ENCODE assay signal across 8 cellular contexts in the genomic region with DNA sequence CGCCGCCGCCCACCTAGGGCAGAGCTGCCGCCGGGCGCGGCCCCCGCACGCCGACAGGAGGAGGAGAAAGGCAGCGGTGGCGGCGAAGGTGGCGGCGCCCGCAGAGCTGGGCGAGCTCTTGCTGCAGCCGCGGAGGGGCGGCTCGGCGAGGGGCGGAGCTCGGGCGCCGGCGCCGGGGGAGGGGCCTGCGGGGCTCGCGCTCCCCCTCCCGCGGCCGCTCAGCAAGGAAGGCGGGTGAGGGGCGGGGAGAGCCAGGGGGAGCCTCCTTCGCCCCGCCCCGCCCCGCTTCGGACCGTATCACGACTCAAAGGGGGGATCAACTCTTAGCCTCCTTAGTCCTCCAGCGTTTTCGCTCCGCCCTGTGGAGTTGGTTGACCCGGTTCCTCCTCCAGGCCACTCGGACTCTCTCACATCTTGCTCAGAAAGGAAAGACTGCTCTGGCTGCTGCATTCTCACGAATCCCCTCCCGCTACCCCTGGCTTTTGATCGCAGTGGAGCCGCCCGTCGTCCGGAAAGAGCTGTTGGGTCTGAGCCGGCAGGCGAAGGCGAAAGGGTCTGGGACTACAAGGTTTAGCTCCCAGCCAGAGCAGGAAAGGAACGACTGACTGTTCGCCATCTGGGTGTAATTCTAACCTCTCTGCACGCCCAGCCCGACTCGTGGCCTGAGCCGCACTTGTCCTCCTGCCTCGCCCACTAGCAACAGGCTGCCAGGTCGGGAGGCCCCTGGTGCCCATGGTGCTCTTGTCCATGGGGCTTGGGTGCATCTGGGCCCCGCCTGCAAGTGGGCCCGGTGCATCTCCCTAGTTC. TPM values are rescaled to one million over a fixed set of nuclear protein-coding genes. Genes with fewer than 3 reads are reported as not detected.
DNase-seq lines count a peak whose midpoint lies in the region; ATAC-seq and TF ChIP-seq lines count a peak whose summit lies in the region.

A gene (minus strand): TSS at position 120 of the 807 bp plus-strand sequence. CDS start 232 bp downstream, outside the sequence.

- no peaks in the 10 kb centered on the region for H3K36me3 ChIP-seq in gastroesophageal sphincter
- H3K36me3 ChIP-seq in neuronal stem cell (replicated peaks in 1 of 2; ENCODE audit: control insufficient read depth in 2 of 2, insufficient read depth in 2 of 2, low read length in 2 of 2), result no peaks in the 10 kb centered on the region
- H3K36me3 ChIP-seq in subcutaneous abdominal adipose tissue (ENCODE audit: control insufficient read depth in 5 of 5, insufficient read depth in 5 of 5, low read length in 5 of 5), result no peaks in the 10 kb centered on the region

- H4K8ac ChIP-seq in neuronal stem cell (ENCODE audit: low read depth, low read length), result peak within 1 kb of the TSS; percentile 78

- H3K27me3 Mint-ChIP-seq in HFFc6 (ENCODE audit: insufficient read depth), result peaks cover 6% of the 10 kb centered on the region; the same call in 1 of the 2 replicates

- TF ChIP-seq CTCF in HFFc6 (IDR thresholded peaks at IDR 0.05) (no peak), gastroesophageal sphincter (IDR thresholded peaks at IDR 0.05) (peak in 2 of 4 experiments; percentile 6 to 22)

- TF ChIP-seq EP300 in gastroesophageal sphincter (IDR thresholded peaks at IDR 0.05), result no peak

- H3K4me3 ChIP-seq in gastroesophageal sphincter (peak within 1 kb of the TSS; percentile 61 to 93), neuronal stem cell (ENCODE audit: low read length in 2 of 2) (peak within 1 kb of the TSS; percentile 75 to 99), subcutaneous abdominal adipose tissue (ENCODE audit: low read depth in 1 of 5, low read length in 5 of 5) (peak within 1 kb of the TSS; percentile 89 to 98 (median 93))

- H3K79me1 ChIP-seq in neuronal stem cell (ENCODE audit: low read depth, low read length), result peaks cover 2% of the 10 kb centered on the region

- peak within 1 kb of the TSS; percentile 79 for H3K4me2 ChIP-seq in neuronal stem cell (ENCODE audit: insufficient read depth, low read length, poor library complexity, severe bottlenecking)

- peak within 1 kb of the TSS; percentile 77 for H2BK5ac ChIP-seq in neuronal stem cell (ENCODE audit: low read length)

- H3K18ac ChIP-seq in neuronal stem cell (ENCODE audit: low read length), result peak within 1 kb of the TSS; percentile 95

- DNase-seq in GM04504 (ENCODE audit: low read depth) (peak; percentile 65), HFFc6 (peak; percentile 56), NAMALWA (ENCODE audit: low spot score) (peak; percentile 93), SK-MEL-5 (ENCODE audit: low read depth, low spot score) (peak; percentile 81), neuronal stem cell (ENCODE audit: low spot score) (peak; percentile 91)
- peak; percentile 93 for DNase-seq in activated naive CD4-positive, alpha-beta T cell treated with Interleukin-2 at 50 U/mL for 16 hours

- peak in 1 of 2 donors; percentile 15 for TF ChIP-seq POLR2A in gastroesophageal sphincter (IDR thresholded peaks at IDR 0.05)

- H3K9me3 ChIP-seq in gastroesophageal sphincter (no peaks in the 10 kb centered on the region), neuronal stem cell (replicated peaks in 1 of 2; ENCODE audit: control insufficient read depth in 2 of 2, insufficient read depth in 1 of 2, low read depth in 1 of 2, low read length in 2 of 2) (no peaks in the 10 kb centered on the region), subcutaneous abdominal adipose tissue (ENCODE audit: control insufficient read depth in 5 of 5, low read length in 5 of 5) (no peaks in the 10 kb centered on the region)

- H3K27me3 ChIP-seq in gastroesophageal sphincter, result no peaks in the 10 kb centered on the region
- peaks cover 0 to 31% (median 0%) of the 10 kb centered on the region in 3 experiments for H3K27me3 ChIP-seq in neuronal stem cell (ENCODE audit: control insufficient read depth in 3 of 3, insufficient read depth in 3 of 3, low read depth in 1 of 3, low read length in 3 of 3)
- H3K27me3 ChIP-seq in subcutaneous abdominal adipose tissue (ENCODE audit: control insufficient read depth in 5 of 5, insufficient read depth in 4 of 5, low read length in 5 of 5), result no peaks in the 10 kb centered on the region

- H2BK120ac ChIP-seq in neuronal stem cell (ENCODE audit: low read depth, low read length), result no peak within 1 kb of the TSS

- peak within 1 kb of the TSS; percentile 96 for H3K27ac Mint-ChIP-seq in HFFc6

- H2BK15ac ChIP-seq in neuronal stem cell (ENCODE audit: low read length), result peak within 1 kb of the TSS; percentile 92

- H3K36me3 Mint-ChIP-seq in HFFc6 (ENCODE audit: low read depth), result no peaks in the 10 kb centered on the region

- peak within 1 kb of the TSS; percentile 94 for H3K9ac ChIP-seq in neuronal stem cell (ENCODE audit: low read depth, low read length, poor library complexity)
- peak within 1 kb of the TSS; percentile 59 to 93 (median 79) for H3K9ac ChIP-seq in subcutaneous abdominal adipose tissue (ENCODE audit: low read length in 5 of 5)

- in situ Hi-C loops in SK-MEL-5 (cut with HindIII; ENCODE audit: low pct_unique_long_range_greater_than_20kb, low sequenced_read_pairs), result no loop called here

- H3K23ac ChIP-seq in neuronal stem cell (ENCODE audit: low read depth, low read length, poor library complexity), result peak within 1 kb of the TSS; percentile 58

- peak within 1 kb of the TSS; percentile 69 for H2AK5ac ChIP-seq in neuronal stem cell (ENCODE audit: low read depth, low read length)

- 0% methylated on average over 2 of the region's 68 CpGs; no CpG with 5 or more reads in 1 of the 2 donors for WGBS in gastroesophageal sphincter (ENCODE audit: low coverage in 1 of 2), 2 donors
- WGBS in neuronal stem cell (ENCODE audit: extremely low coverage in 2 of 2, insufficient read length in 2 of 2, insufficient replicate concordance in 1 of 2), 2 donors, result no CpG with 5 or more reads among the region's 68 CpGs

- no peaks in the 10 kb centered on the region for H3K9me3 Mint-ChIP-seq in HFFc6

- peak; percentile 95 for ATAC-seq in gastroesophageal sphincter

- H3K4me1 Mint-ChIP-seq in HFFc6 (ENCODE audit: low read depth), result peaks cover 34% of the 10 kb centered on the region

- peak within 1 kb of the TSS; percentile 99 for H2AFZ ChIP-seq in neuronal stem cell (ENCODE audit: low read length)

- H3K4ac ChIP-seq in neuronal stem cell (ENCODE audit: low read length), result no peak within 1 kb of the TSS

- no peak within 1 kb of the TSS for H2BK12ac ChIP-seq in neuronal stem cell (ENCODE audit: low read length)

- H3K4me1 ChIP-seq in gastroesophageal sphincter (peaks cover 0 to 41% (median 11%) of the 10 kb centered on the region in 3 donors), neuronal stem cell (ENCODE audit: control insufficient read depth in 2 of 2, insufficient read depth in 1 of 2, low read depth in 1 of 2, low read length in 2 of 2) (peaks cover 4 to 8% of the 10 kb centered on the region in 2 donors), subcutaneous abdominal adipose tissue (ENCODE audit: control insufficient read depth in 5 of 5, insufficient read depth in 5 of 5, low read length in 5 of 5) (peaks cover 0 to 43% (median 23%) of the 10 kb centered on the region in 5 donors)

- peak within 1 kb of the TSS; percentile 19 for H4K91ac ChIP-seq in neuronal stem cell (ENCODE audit: low read depth, low read length, poor library complexity)

- peak within 1 kb of the TSS; percentile 95 for H3K14ac ChIP-seq in neuronal stem cell (ENCODE audit: low read length)

- peak within 1 kb of the TSS; percentile 94 for H3K4me3 Mint-ChIP-seq in HFFc6

- H3K27ac ChIP-seq in gastroesophageal sphincter, result peak within 1 kb of the TSS; percentile 73 to 87 (median 86)
- H3K27ac ChIP-seq in neuronal stem cell (replicated peaks; ENCODE audit: low read length), result peak within 1 kb of the TSS; percentile 96
- H3K27ac ChIP-seq in subcutaneous abdominal adipose tissue (ENCODE audit: low read depth, low read length), result peak within 1 kb of the TSS; percentile 80

RNA-seq across cellular contexts. Expression of the gene that starts here (rescaled TPM):
- under 1 TPM; 0.03 to 0.28 (median 0.11) TPM for total RNA-seq in HFFc6 (2021; fragmentation: NEBNext Ultra II Directional; extraction: Animal tissue kit (Norgen Biotek cat#: 25700))
- total RNA-seq in SK-MEL-5 (2014; rRNA removed; shearing (Covaris generic)), result 0.29 and 0.40 TPM in 2 replicates
- 0.67 and 0.89 TPM in 2 replicates for polyA plus RNA-seq in SK-MEL-5 (2015; cell fraction: cytosol; rRNA removed)
- 13.5 and 17.1 TPM in 2 replicates for polyA plus RNA-seq in SK-MEL-5 (2015; cell fraction: nucleus; rRNA removed)
- 10 to 100 TPM in 2 of 4 donors, 1 to 10 TPM in 2; 5.6 to 21.9 (median 8.9) TPM for total RNA-seq in gastroesophageal sphincter
- 5.6 TPM for polyA plus RNA-seq in neuronal stem cell (2013, experiment 1 of 2)
- polyA plus RNA-seq in neuronal stem cell (2013, experiment 2 of 2), result 5.9 TPM

Comparison
In these comparisons a context has a peak if more than half of its experiments do, and no peak if none do; other contexts are left out.
1. Peak in every context shown above with its lines: DNase-seq, ATAC-seq, H3K4me3 ChIP-seq and H3K27ac ChIP-seq.
2. Peak in DNase-seq in HFFc6; RNA of the gene not detected or under 1 TPM.